7 cellular contexts compared by ENCODE assay signal in genomic region chr2:32166115-32166549, GRCh38. TPM values are rescaled to one million over a fixed set of nuclear protein-coding genes. Genes with fewer than 3 reads are reported as not detected.
DNase-seq lines count a peak whose midpoint lies in the region; ATAC-seq and TF ChIP-seq lines count a peak whose summit lies in the region.

No MANE protein-coding gene starts in this region.

- H3K9ac ChIP-seq in iPS-18a (ENCODE audit: low read length) = peak overlapping the region; percentile 75

- H3K9me3 Mint-ChIP-seq in activated T-helper 17 cell treated with anti-CD3 and anti-CD28 coated beads, Interleukin-2, amount 50 U/mL, for 72 hours = no peaks in the 10 kb centered on the region
- H3K9me3 Mint-ChIP-seq in stimulated activated naive B cell treated with anti-CD40 and anti-IgM and Interleukin-4, amounts not matched to agents 10 μg/mL and 1 μg/mL and 100 μg/mL, for 72 hours = no peaks in the 10 kb centered on the region

- H3K36me3 ChIP-seq in iPS-18a (ENCODE audit: control insufficient read depth, low read depth, low read length) = peaks cover 3% of the 10 kb centered on the region

- H3K36me3 Mint-ChIP-seq in activated T-helper 17 cell treated with anti-CD3 and anti-CD28 coated beads, Interleukin-2, amount 50 U/mL, for 72 hours (ENCODE audit: low read depth) = peaks cover 29% of the 10 kb centered on the region
- H3K36me3 Mint-ChIP-seq in stimulated activated naive B cell treated with anti-CD40 and anti-IgM and Interleukin-4, amounts not matched to agents 10 μg/mL and 1 μg/mL and 100 μg/mL, for 72 hours = peaks cover 7 to 10% of the 10 kb centered on the region in 2 donors

- in situ Hi-C loops in GM13977 (cut with MboI; ENCODE audit: low pct_unique_long_range_greater_than_20kb, low sequenced_read_pairs, unreplicated experiment) = no loop called here

- no peaks in the 10 kb centered on the region for H3K27me3 Mint-ChIP-seq in activated T-helper 17 cell treated with anti-CD3 and anti-CD28 coated beads, Interleukin-2, amount 50 U/mL, for 72 hours
- no peaks in the 10 kb centered on the region for H3K27me3 Mint-ChIP-seq in stimulated activated naive B cell treated with anti-CD40 and anti-IgM and Interleukin-4, amounts not matched to agents 10 μg/mL and 1 μg/mL and 100 μg/mL, for 72 hours

- no peaks in the 10 kb centered on the region for H3K27me3 ChIP-seq in iPS-18a (ENCODE audit: control insufficient read depth, insufficient read depth, low read length)

- no peaks in the 10 kb centered on the region for H3K9me3 ChIP-seq in iPS-18a (ENCODE audit: control insufficient read depth, low read depth, low read length)

- peak overlapping the region; percentile 100 for H3K27ac Mint-ChIP-seq in activated T-helper 17 cell treated with anti-CD3 and anti-CD28 coated beads, Interleukin-2, amount 50 U/mL, for 72 hours
- H3K27ac Mint-ChIP-seq in stimulated activated naive B cell treated with anti-CD40 and anti-IgM and Interleukin-4, amounts not matched to agents 10 μg/mL and 1 μg/mL and 100 μg/mL, for 72 hours = peak overlapping the region; percentile 98

- peak; percentile 8 for ATAC-seq in activated T-helper 17 cell treated with anti-CD3 and anti-CD28 coated beads, Interleukin-2, amount 50 U/mL, for 72 hours (replicated peaks)
- ATAC-seq in stimulated activated naive B cell treated with anti-CD40 and anti-IgM and Interleukin-4, amounts not matched to agents 10 μg/mL and 1 μg/mL and 100 μg/mL, for 72 hours (replicated peaks) = peak in 1 of 2 donors; percentile 21
- ATAC-seq in HG02610 (IDR thresholded peaks at IDR 0.05; ENCODE audit: unreplicated experiment) = no peak

- H3K27ac ChIP-seq in iPS-18a (ENCODE audit: low read length) = no peak overlapping the region

- H3K4me1 Mint-ChIP-seq in activated T-helper 17 cell treated with anti-CD3 and anti-CD28 coated beads, Interleukin-2, amount 50 U/mL, for 72 hours = peaks cover 27% of the 10 kb centered on the region
- peaks cover 16 to 36% of the 10 kb centered on the region in 2 donors for H3K4me1 Mint-ChIP-seq in stimulated activated naive B cell treated with anti-CD40 and anti-IgM and Interleukin-4, amounts not matched to agents 10 μg/mL and 1 μg/mL and 100 μg/mL, for 72 hours

- H3K4me1 ChIP-seq in iPS-18a (ENCODE audit: control insufficient read depth, low read depth, low read length) = no peaks in the 10 kb centered on the region

- TF ChIP-seq CTCF in HFF-Myc (IDR thresholded peaks at IDR 0.05; ENCODE audit: low read depth, low read length, missing control alignments) (no peak), GM13977 (IDR thresholded peaks at IDR 0.05; ENCODE audit: extremely low read depth, insufficient read depth, missing control alignments) (no peak)

- H3K4me3 ChIP-seq in HFF-Myc (replicated peaks; ENCODE audit: low read depth, low read length) = peak overlapping the region; percentile 76
- peak overlapping the region; percentile 72 for H3K4me3 ChIP-seq in iPS-18a (ENCODE audit: low read length)

- DNase-seq in HFF-Myc (ENCODE audit: extremely low read depth, low read depth) (no peak), GM13977 (ENCODE audit: low spot score) (no peak), inferior parietal cortex (ENCODE audit: extremely low spot score) (no peak)
- DNase-seq in stimulated activated naive B cell treated with anti-CD40 and anti-IgM and Interleukin-4, amounts not matched to agents 10 μg/mL and 1 μg/mL and 100 μg/mL, for 72 hours = no peak

- H3K4me3 Mint-ChIP-seq in activated T-helper 17 cell treated with anti-CD3 and anti-CD28 coated beads, Interleukin-2, amount 50 U/mL, for 72 hours = peak overlapping the region; percentile 100
- peak overlapping the region; percentile 95 for H3K4me3 Mint-ChIP-seq in stimulated activated naive B cell treated with anti-CD40 and anti-IgM and Interleukin-4, amounts not matched to agents 10 μg/mL and 1 μg/mL and 100 μg/mL, for 72 hours

RNA-seq across cellular contexts. Expression of gene SLC30A6, which starts 0.5 kb away (rescaled TPM):
- 10 to 100 TPM; 22.2 to 22.3 TPM for total RNA-seq in activated T-helper 17 cell treated with anti-CD3 and anti-CD28 coated beads, Interleukin-2, amount 50 U/mL, for 72 hours
